9 cellular contexts compared by ENCODE assay signal in genomic region chr14:89378119-89378518, GRCh38. TPM values are rescaled to one million over a fixed set of nuclear protein-coding genes. Genes with fewer than 3 reads are reported as not detected.
DNase-seq lines count a peak whose midpoint lies in the region; ATAC-seq and TF ChIP-seq lines count a peak whose summit lies in the region.
"Had no signal": no experiment of that assay in that cellular context is flagged by ENCODE, and none has a peak within 500 bp of the region (broad histone marks: within the 10 kb centered on the region; RNA-seq: fewer than 3 reads in every experiment).

No MANE protein-coding gene starts in this region.

- H3K4me1 ChIP-seq in fibroblast of lung (ENCODE audit: control insufficient read depth, extremely low read depth, insufficient read depth, low read length) (no peaks in the 10 kb centered on the region), prostate gland (replicated peaks) (no peaks in the 10 kb centered on the region)

- H2AFZ ChIP-seq in fibroblast of lung (ENCODE audit: low read length) = no peak overlapping the region

- no peaks in the 10 kb centered on the region for H3K79me2 ChIP-seq in fibroblast of lung (ENCODE audit: control insufficient read depth, insufficient read depth, low read length)

- DNase-seq in activated naive CD4-positive, alpha-beta T cell treated with Interleukin-2 at 50 U/mL for 16 hours = peak; percentile 12
- DNase-seq in activated naive CD4-positive, alpha-beta T cell (lab: John Stamatoyannopoulos, UW) = no peak
- DNase-seq in fibroblast of lung (ENCODE audit: low read depth in 2 of 2) (peak; percentile 17 to 89), prostate gland (ENCODE audit: low spot score) (no peak), WERI-Rb-1 (no peak)
- DNase-seq in stimulated activated effector memory CD8-positive, alpha-beta T cell treated with anti-CD3 and anti-CD28 coated beads, Interleukin-12 subunit alpha, Interleukin-12 subunit beta, amount 100 ng/mL, for 72 hours (ENCODE audit: low spot score in 2 of 2) = no peak
- DNase-seq: upper lobe of left lung had no signal

- peak overlapping the region; percentile 25 to 65 (median 60) for H3K27ac Mint-ChIP-seq in IgD-negative memory B cell
- H3K27ac Mint-ChIP-seq in stimulated activated effector memory CD8-positive, alpha-beta T cell treated with anti-CD3 and anti-CD28 coated beads, Interleukin-12 subunit alpha, Interleukin-12 subunit beta, amount 100 ng/mL, for 72 hours = no peak overlapping the region

- H4K20me1 ChIP-seq in fibroblast of lung (ENCODE audit: control insufficient read depth, extremely low read depth, insufficient read depth, low read length) = no peaks in the 10 kb centered on the region

- H3K4me1 Mint-ChIP-seq in IgD-negative memory B cell = peaks cover 33 to 48% (median 39%) of the 10 kb centered on the region in 3 donors
- H3K4me1 Mint-ChIP-seq in stimulated activated effector memory CD8-positive, alpha-beta T cell treated with anti-CD3 and anti-CD28 coated beads, Interleukin-12 subunit alpha, Interleukin-12 subunit beta, amount 100 ng/mL, for 72 hours = peaks cover 63% of the 10 kb centered on the region

- TF ChIP-seq CTCF in fibroblast of lung (conservative IDR thresholded peaks at IDR 0.05 in 1 of 2, IDR thresholded peaks at IDR 0.05 in 1 of 2; ENCODE audit: low read depth in 1 of 2, low read length in 2 of 2) = no peak
- TF ChIP-seq CTCF in prostate gland (IDR thresholded peaks at IDR 0.05) = no peak
- TF ChIP-seq CTCF in WERI-Rb-1 (IDR thresholded peaks at IDR 0.05; ENCODE audit: low read depth, low read length) = no peak

- no peaks in the 10 kb centered on the region for H3K9me3 ChIP-seq in fibroblast of lung (ENCODE audit: control insufficient read depth, insufficient read depth, low read depth, low read length)
- H3K9me3 ChIP-seq in prostate gland = no peaks in the 10 kb centered on the region
- no peaks in the 10 kb centered on the region for H3K9me3 ChIP-seq in WERI-Rb-1 (ENCODE audit: severe bottlenecking)
- H3K9me3 ChIP-seq: upper lobe of left lung had no signal

- no peak overlapping the region for H3K4me3 Mint-ChIP-seq in IgD-negative memory B cell
- H3K4me3 Mint-ChIP-seq in stimulated activated effector memory CD8-positive, alpha-beta T cell treated with anti-CD3 and anti-CD28 coated beads, Interleukin-12 subunit alpha, Interleukin-12 subunit beta, amount 100 ng/mL, for 72 hours = no peak overlapping the region

- no peaks in the 10 kb centered on the region for H3K36me3 ChIP-seq in fibroblast of lung (ENCODE audit: control insufficient read depth, insufficient read depth, low read length)
- no peaks in the 10 kb centered on the region for H3K36me3 ChIP-seq in prostate gland
- H3K36me3 ChIP-seq in WERI-Rb-1 = no peaks in the 10 kb centered on the region
- H3K36me3 ChIP-seq: upper lobe of left lung had no signal

- no peak overlapping the region for H3K4me3 ChIP-seq in fibroblast of lung (replicated peaks in 1 of 4; ENCODE audit: control extremely low read depth in 1 of 4, insufficient read depth in 1 of 4, low read depth in 3 of 4, low read length in 4 of 4)
- H3K4me3 ChIP-seq in prostate gland = no peak overlapping the region
- no peak overlapping the region for H3K4me3 ChIP-seq in WERI-Rb-1 (ENCODE audit: low read depth, low read length)
- H3K4me3 ChIP-seq: upper lobe of left lung had no signal

- no peaks in the 10 kb centered on the region for H3K27me3 Mint-ChIP-seq in IgD-negative memory B cell

- no peak overlapping the region for H3K4me2 ChIP-seq in fibroblast of lung (ENCODE audit: extremely low read depth, insufficient read depth, low read length)

- ATAC-seq in stimulated activated effector memory CD8-positive, alpha-beta T cell treated with anti-CD3 and anti-CD28 coated beads, Interleukin-12 subunit alpha, Interleukin-12 subunit beta, amount 100 ng/mL, for 72 hours = peak; percentile 97
- ATAC-seq in GM21360 (IDR thresholded peaks at IDR 0.05; ENCODE audit: unreplicated experiment) = no peak

- no peak overlapping the region for H3K9ac ChIP-seq in fibroblast of lung (ENCODE audit: insufficient read depth, low read length)

- 60% methylated on average over 5 of the region's 5 CpGs for WGBS in prostate gland

- no peak for TF ChIP-seq POLR2A in prostate gland (IDR thresholded peaks at IDR 0.05)

- H3K27me3 ChIP-seq in fibroblast of lung (ENCODE audit: control insufficient read depth, insufficient read depth, low read length) = no peaks in the 10 kb centered on the region
- H3K27me3 ChIP-seq in prostate gland (replicated peaks; ENCODE audit: insufficient read depth) = no peaks in the 10 kb centered on the region
- H3K27me3 ChIP-seq in WERI-Rb-1 (ENCODE audit: insufficient read depth, low read depth, severe bottlenecking) = no peaks in the 10 kb centered on the region
- H3K27me3 ChIP-seq: upper lobe of left lung had no signal

- no peak overlapping the region for H3K27ac ChIP-seq in fibroblast of lung (ENCODE audit: insufficient read depth, low read length)
- no peak overlapping the region for H3K27ac ChIP-seq in prostate gland
- H3K27ac ChIP-seq in WERI-Rb-1 = no peak overlapping the region
- H3K27ac ChIP-seq: upper lobe of left lung had no signal

- H3K9me3 Mint-ChIP-seq in IgD-negative memory B cell = peaks cover 0 to 5% (median 5%) of the 10 kb centered on the region in 3 donors
- H3K9me3 Mint-ChIP-seq in stimulated activated effector memory CD8-positive, alpha-beta T cell treated with anti-CD3 and anti-CD28 coated beads, Interleukin-12 subunit alpha, Interleukin-12 subunit beta, amount 100 ng/mL, for 72 hours = peaks cover 2% of the 10 kb centered on the region

- intact Hi-C loops in prostate gland (cut with DNase I) = no loop called here

- peaks cover 7% of the 10 kb centered on the region for H3K36me3 Mint-ChIP-seq in IgD-negative memory B cell
- H3K36me3 Mint-ChIP-seq in stimulated activated effector memory CD8-positive, alpha-beta T cell treated with anti-CD3 and anti-CD28 coated beads, Interleukin-12 subunit alpha, Interleukin-12 subunit beta, amount 100 ng/mL, for 72 hours = peaks cover 7% of the 10 kb centered on the region

RNA-seq across cellular contexts. Expression of gene FOXN3, which starts 38.9 kb away (rescaled TPM):
- polyA plus RNA-seq in IgD-negative memory B cell (62.5 TPM), fibroblast of lung (22.5 and 33.3 TPM in 2 replicates)
- total RNA-seq in fibroblast of lung (27.5 and 27.9 TPM in 2 replicates), prostate gland (100 to 1,000 TPM in 1 of 2 donors, 10 to 100 TPM in 1; 53.9 to 141 TPM)
- 14.4 and 26.1 TPM in 2 replicates for polyA plus RNA-seq in fibroblast of lung (2012)
- polyA minus RNA-seq in fibroblast of lung (ENCODE audit: low replicate concordance) = 118 and 136 TPM in 2 replicates

Comparison
In these comparisons a context has a peak if more than half of its experiments do, and no peak if none do; other contexts are left out.
1. DNase-seq: peak in activated naive CD4-positive, alpha-beta T cell treated with Interleukin-2 at 50 U/mL for 16 hours (single experiment) and fibroblast of lung (2 of 2); none in activated naive CD4-positive, alpha-beta T cell (0 of 4), stimulated activated effector memory CD8-positive, alpha-beta T cell treated with anti-CD3 and anti-CD28 coated beads, Interleukin-12 subunit alpha, Interleukin-12 subunit beta, amount 100 ng/mL, for 72 hours (0 of 2), prostate gland (single experiment) and WERI-Rb-1 (single experiment).